In the genomic region with DNA sequence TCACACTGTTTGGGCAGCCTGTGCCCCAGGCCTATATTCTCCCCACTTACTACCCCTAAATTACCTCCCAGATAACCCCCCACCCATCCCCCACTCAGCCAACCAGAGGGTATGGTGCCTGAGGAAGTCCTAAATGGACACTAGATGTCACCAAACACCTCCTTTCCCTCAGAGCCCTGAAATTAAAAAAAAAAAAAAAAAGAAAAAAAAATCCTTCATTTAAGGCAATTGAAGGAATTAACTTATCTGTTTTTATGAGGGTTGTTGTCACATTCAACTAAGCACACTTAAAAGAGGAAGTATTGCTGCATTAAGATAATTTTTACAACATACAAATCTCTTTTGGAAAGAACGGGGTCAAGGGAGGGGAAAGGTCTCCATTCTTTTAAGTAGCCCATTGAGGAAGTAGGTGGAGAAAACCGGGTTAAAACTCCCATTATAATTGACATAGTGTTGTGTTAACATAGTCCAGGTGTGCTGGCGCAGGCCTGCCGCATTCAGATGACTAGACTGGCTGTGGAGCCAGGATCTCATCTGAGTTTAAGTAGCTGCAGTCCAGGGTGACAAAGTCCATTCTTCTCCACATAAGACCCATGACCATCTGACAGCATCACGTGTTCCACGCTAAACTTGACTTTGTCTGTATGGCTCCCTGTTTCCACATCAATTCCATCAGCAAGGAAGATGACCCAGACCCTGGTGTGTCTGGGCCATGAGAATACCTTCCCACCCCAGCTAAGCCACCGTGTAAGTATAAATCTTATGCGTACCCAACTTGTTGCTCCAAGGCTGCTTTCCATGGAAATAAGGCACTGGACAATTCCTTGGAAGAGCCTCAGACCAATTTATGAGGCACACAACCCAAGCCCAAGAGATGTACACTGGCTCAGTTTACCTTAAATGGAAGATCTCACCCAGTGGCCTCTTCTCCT, we compare ENCODE assay signal across 1 cellular context.
TF ChIP-seq lines count a peak whose summit lies in the region.

No MANE protein-coding gene starts in this region.

TF ChIP-seq in K562, 482 proteins besides CTCF, POLR2A, EP300 and RAD21 (continued from another document):
- TF ChIP-seq, protein P1, sequence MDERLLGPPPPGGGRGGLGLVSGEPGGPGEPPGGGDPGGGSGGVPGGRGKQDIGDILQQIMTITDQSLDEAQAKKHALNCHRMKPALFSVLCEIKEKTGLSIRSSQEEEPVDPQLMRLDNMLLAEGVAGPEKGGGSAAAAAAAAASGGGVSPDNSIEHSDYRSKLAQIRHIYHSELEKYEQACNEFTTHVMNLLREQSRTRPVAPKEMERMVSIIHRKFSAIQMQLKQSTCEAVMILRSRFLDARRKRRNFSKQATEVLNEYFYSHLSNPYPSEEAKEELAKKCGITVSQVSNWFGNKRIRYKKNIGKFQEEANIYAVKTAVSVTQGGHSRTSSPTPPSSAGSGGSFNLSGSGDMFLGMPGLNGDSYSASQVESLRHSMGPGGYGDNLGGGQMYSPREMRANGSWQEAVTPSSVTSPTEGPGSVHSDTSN (CRISPR knock-in tag; IDR thresholded peaks at IDR 0.05; ENCODE audit: low read depth), result no peak
- TF ChIP-seq, protein P1 (tag; conservative IDR thresholded peaks at IDR 0.05; ENCODE audit: low read depth), result peak; percentile 34; the same call in 1 of the 2 replicates
- TF ChIP-seq, protein P2, sequence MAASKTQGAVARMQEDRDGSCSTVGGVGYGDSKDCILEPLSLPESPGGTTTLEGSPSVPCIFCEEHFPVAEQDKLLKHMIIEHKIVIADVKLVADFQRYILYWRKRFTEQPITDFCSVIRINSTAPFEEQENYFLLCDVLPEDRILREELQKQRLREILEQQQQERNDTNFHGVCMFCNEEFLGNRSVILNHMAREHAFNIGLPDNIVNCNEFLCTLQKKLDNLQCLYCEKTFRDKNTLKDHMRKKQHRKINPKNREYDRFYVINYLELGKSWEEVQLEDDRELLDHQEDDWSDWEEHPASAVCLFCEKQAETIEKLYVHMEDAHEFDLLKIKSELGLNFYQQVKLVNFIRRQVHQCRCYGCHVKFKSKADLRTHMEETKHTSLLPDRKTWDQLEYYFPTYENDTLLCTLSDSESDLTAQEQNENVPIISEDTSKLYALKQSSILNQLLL (CRISPR knock-in tag; IDR thresholded peaks at IDR 0.05; ENCODE audit: borderline replicate concordance), result no peak
- TF ChIP-seq FOXP1 (CRISPR knock-in tag; IDR thresholded peaks at IDR 0.05) (no peak), POU5F1 (IDR thresholded peaks at IDR 0.05; ENCODE audit: borderline replicate concordance, low read depth, low read length, partially characterized antibody) (no peak), SIRT6 (IDR thresholded peaks at IDR 0.05; ENCODE audit: low read depth, low read length) (no peak), TCF7 (IDR thresholded peaks at IDR 0.05; ENCODE audit: borderline replicate concordance) (no peak), CC2D1A (IDR thresholded peaks at IDR 0.05) (0 out of 2 replicates have a peak, but pooled peaks have one; percentile 15), EZH2 (IDR thresholded peaks at IDR 0.05; ENCODE audit: borderline replicate concordance, low read depth, low read length) (no peak), POLR3A (IDR thresholded peaks at IDR 0.05; ENCODE audit: borderline replicate concordance, extremely low read depth, insufficient read depth, insufficient read length) (no peak), ZKSCAN3 (CRISPR knock-in tag; IDR thresholded peaks at IDR 0.05) (no peak), BCL6 (CRISPR knock-in tag; IDR thresholded peaks at IDR 0.05) (no peak), HMG20A (CRISPR knock-in tag; conservative IDR thresholded peaks at IDR 0.05) (no peak), ZNF785 (CRISPR knock-in tag; IDR thresholded peaks at IDR 0.05) (no peak), FOXK2 (conservative IDR thresholded peaks at IDR 0.05 in 1 of 2, IDR thresholded peaks at IDR 0.05 in 1 of 2; ENCODE audit: low read depth in 2 of 2) (no peak), NR2C2 (CRISPR knock-in tag; IDR thresholded peaks at IDR 0.05) (no peak), NR2C2 (tag; IDR thresholded peaks at IDR 0.05) (0 out of 2 replicates have a peak, but pooled peaks have one; percentile 23), TRIM24 (IDR thresholded peaks at IDR 0.05) (0 out of 4 replicates have a peak, but pooled peaks of 1 of the 2 experiments have one; percentile 12), ZFPM2 (CRISPR knock-in tag; IDR thresholded peaks at IDR 0.05) (no peak), POLR3G (IDR thresholded peaks at IDR 0.05; ENCODE audit: extremely low read depth, insufficient read length, insufficient replicate concordance) (no peak), NCOA1 (IDR thresholded peaks at IDR 0.05; ENCODE audit: low read depth) (no peak), FOXJ2 (tag; IDR thresholded peaks at IDR 0.05) (no peak), SMARCA4 (IDR thresholded peaks at IDR 0.05) (0 out of 2 replicates have a peak, but pooled peaks have one; percentile 25), ZNF644 (tag; IDR thresholded peaks at IDR 0.05; ENCODE audit: low read depth) (no peak)
- TF ChIP-seq, protein P3, sequence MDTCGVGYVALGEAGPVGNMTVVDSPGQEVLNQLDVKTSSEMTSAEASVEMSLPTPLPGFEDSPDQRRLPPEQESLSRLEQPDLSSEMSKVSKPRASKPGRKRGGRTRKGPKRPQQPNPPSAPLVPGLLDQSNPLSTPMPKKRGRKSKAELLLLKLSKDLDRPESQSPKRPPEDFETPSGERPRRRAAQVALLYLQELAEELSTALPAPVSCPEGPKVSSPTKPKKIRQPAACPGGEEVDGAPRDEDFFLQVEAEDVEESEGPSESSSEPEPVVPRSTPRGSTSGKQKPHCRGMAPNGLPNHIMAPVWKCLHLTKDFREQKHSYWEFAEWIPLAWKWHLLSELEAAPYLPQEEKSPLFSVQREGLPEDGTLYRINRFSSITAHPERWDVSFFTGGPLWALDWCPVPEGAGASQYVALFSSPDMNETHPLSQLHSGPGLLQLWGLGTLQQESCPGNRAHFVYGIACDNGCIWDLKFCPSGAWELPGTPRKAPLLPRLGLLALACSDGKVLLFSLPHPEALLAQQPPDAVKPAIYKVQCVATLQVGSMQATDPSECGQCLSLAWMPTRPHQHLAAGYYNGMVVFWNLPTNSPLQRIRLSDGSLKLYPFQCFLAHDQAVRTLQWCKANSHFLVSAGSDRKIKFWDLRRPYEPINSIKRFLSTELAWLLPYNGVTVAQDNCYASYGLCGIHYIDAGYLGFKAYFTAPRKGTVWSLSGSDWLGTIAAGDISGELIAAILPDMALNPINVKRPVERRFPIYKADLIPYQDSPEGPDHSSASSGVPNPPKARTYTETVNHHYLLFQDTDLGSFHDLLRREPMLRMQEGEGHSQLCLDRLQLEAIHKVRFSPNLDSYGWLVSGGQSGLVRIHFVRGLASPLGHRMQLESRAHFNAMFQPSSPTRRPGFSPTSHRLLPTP (IDR thresholded peaks at IDR 0.05; ENCODE audit: borderline replicate concordance, extremely low read depth, insufficient read length), result no peak
- TF ChIP-seq, protein P4, sequence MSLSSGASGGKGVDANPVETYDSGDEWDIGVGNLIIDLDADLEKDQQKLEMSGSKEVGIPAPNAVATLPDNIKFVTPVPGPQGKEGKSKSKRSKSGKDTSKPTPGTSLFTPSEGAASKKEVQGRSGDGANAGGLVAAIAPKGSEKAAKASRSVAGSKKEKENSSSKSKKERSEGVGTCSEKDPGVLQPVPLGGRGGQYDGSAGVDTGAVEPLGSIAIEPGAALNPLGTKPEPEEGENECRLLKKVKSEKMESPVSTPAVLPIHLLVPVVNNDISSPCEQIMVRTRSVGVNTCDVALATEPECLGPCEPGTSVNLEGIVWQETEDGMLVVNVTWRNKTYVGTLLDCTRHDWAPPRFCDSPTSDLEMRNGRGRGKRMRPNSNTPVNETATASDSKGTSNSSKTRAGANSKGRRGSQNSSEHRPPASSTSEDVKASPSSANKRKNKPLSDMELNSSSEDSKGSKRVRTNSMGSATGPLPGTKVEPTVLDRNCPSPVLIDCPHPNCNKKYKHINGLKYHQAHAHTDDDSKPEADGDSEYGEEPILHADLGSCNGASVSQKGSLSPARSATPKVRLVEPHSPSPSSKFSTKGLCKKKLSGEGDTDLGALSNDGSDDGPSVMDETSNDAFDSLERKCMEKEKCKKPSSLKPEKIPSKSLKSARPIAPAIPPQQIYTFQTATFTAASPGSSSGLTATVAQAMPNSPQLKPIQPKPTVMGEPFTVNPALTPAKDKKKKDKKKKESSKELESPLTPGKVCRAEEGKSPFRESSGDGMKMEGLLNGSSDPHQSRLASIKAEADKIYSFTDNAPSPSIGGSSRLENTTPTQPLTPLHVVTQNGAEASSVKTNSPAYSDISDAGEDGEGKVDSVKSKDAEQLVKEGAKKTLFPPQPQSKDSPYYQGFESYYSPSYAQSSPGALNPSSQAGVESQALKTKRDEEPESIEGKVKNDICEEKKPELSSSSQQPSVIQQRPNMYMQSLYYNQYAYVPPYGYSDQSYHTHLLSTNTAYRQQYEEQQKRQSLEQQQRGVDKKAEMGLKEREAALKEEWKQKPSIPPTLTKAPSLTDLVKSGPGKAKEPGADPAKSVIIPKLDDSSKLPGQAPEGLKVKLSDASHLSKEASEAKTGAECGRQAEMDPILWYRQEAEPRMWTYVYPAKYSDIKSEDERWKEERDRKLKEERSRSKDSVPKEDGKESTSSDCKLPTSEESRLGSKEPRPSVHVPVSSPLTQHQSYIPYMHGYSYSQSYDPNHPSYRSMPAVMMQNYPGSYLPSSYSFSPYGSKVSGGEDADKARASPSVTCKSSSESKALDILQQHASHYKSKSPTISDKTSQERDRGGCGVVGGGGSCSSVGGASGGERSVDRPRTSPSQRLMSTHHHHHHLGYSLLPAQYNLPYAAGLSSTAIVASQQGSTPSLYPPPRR (CRISPR knock-in tag; IDR thresholded peaks at IDR 0.05; ENCODE audit: borderline replicate concordance), result no peak
- TF ChIP-seq, protein P5, sequence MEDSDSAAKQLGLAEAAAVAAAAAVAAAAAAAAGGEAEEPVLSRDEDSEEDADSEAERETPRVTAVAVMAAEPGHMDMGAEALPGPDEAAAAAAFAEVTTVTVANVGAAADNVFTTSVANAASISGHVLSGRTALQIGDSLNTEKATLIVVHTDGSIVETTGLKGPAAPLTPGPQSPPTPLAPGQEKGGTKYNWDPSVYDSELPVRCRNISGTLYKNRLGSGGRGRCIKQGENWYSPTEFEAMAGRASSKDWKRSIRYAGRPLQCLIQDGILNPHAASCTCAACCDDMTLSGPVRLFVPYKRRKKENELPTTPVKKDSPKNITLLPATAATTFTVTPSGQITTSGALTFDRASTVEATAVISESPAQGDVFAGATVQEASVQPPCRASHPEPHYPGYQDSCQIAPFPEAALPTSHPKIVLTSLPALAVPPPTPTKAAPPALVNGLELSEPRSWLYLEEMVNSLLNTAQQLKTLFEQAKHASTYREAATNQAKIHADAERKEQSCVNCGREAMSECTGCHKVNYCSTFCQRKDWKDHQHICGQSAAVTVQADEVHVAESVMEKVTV (CRISPR knock-in tag; IDR thresholded peaks at IDR 0.05), result 0 out of 2 replicates have a peak, but pooled peaks have one; percentile 20
- TF ChIP-seq, protein P6, sequence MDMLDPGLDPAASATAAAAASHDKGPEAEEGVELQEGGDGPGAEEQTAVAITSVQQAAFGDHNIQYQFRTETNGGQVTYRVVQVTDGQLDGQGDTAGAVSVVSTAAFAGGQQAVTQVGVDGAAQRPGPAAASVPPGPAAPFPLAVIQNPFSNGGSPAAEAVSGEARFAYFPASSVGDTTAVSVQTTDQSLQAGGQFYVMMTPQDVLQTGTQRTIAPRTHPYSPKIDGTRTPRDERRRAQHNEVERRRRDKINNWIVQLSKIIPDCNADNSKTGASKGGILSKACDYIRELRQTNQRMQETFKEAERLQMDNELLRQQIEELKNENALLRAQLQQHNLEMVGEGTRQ (CRISPR knock-in tag; IDR thresholded peaks at IDR 0.05), result peak; percentile 69
